Comparison of ENCODE assay signal across 13 cellular contexts in the genomic region with DNA sequence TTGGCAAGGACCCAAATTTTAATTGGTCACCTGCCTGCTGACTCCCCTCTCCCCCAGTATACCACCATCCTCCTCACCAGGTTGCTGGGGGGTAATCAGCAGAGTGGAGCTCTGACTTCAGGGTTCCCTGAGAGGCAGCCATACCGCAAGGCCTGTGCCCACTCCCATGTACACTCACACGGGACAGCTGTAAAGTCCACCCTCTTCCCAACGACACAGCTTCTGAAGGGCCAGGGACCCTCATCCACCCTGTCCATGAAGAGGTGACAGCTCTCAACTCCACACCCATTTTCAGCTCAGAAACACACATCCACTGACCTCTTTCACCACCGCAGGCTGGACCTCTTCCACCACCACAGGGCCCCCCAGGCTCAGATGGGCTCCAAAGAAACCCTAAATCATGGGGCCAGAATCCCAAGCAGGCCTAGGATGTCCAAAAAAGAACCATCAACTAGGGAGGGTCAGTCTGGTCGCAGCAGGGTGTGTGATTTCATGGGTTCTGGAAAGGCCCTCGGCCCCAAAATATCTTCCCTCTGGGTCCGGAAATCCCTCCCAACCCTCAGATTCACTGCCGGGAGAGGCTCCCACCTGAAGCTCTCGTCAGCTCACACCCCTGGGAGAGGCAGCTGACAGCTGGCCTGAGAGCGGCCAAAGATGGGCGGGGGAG. TPM values are rescaled to one million over a fixed set of nuclear protein-coding genes. Genes with fewer than 3 reads are reported as not detected.
A peak's percentile ranks its signal among the peaks of the same experiment; 100 is the strongest.
DNase-seq lines count a peak whose midpoint lies in the region; ATAC-seq and TF ChIP-seq lines count a peak whose summit lies in the region.
"Had no signal": no experiment of that assay in that cellular context is flagged by ENCODE, and none has a peak within 500 bp of the region (broad histone marks: within the 10 kb centered on the region; RNA-seq: fewer than 3 reads in every experiment).

No MANE protein-coding gene starts in this region.

- H3K4me1 ChIP-seq in gastrocnemius medialis = peaks cover 86 to 93% of the 10 kb centered on the region in 2 donors

- peak overlapping the region; percentile 97 for H3K27ac Mint-ChIP-seq in activated B cell treated with CpG ODN at 0.5 μM for 24 hours

- no peaks in the 10 kb centered on the region for H3K9me3 ChIP-seq in gastrocnemius medialis

- no peaks in the 10 kb centered on the region for H3K27me3 Mint-ChIP-seq in activated B cell treated with CpG ODN at 0.5 μM for 24 hours

- H3K4me3 Mint-ChIP-seq in activated B cell treated with CpG ODN at 0.5 μM for 24 hours = peak overlapping the region; percentile 89

- H3K27ac ChIP-seq in gastrocnemius medialis = peak overlapping the region; percentile 94 to 98 (median 96)

- peaks cover 99% of the 10 kb centered on the region for H3K4me1 Mint-ChIP-seq in activated B cell treated with CpG ODN at 0.5 μM for 24 hours

- no peaks in the 10 kb centered on the region for H3K9me3 Mint-ChIP-seq in activated B cell treated with CpG ODN at 0.5 μM for 24 hours
- H3K9me3 Mint-ChIP-seq: activated naive CD4-positive, alpha-beta T cell treated with anti-CD3 and anti-CD28 coated beads for 36 hours had no signal

- in situ Hi-C loops in gastrocnemius medialis (cut with MboI; ENCODE audit: low sequenced_read_pairs in 4 of 4) = no loop called here

- no peaks in the 10 kb centered on the region for H3K36me3 ChIP-seq in gastrocnemius medialis

- CTCF ChIA-PET in activated B cell treated with CpG ODN at 0.5 μM for 24 hours (lab: Charles Lee) = interaction anchor here (0.6 to 5.9 kb wide), 13 partner anchors 10 to 512 kb away, joined by 3 to 196 read pairs (median 6); partner anchors contain the start of genes MRPS10 and TFEB

- H3K27me3 ChIP-seq in gastrocnemius medialis = no peaks in the 10 kb centered on the region

- H3K4me3 ChIP-seq in gastrocnemius medialis (peak overlapping the region in 3 of 4 donors; percentile 15 to 31 (median 28)), foreskin fibroblast (ENCODE audit: low read depth in 1 of 2, low read length in 2 of 2) (no peak overlapping the region)

- intact Hi-C loops in activated B cell treated with CpG ODN at 0.5 μM for 24 hours (cut with micrococcal nuclease) = loop anchor here (1.0 to 10.0 kb wide), 3 partner anchors 71 to 509 kb away; partner anchors contain the start of gene MRPS10
- intact Hi-C loops in left cardiac atrium (cut with DNase I) = loop anchor here in 1 of 2 donors (10.0 kb wide), 1 partner anchor 69 kb away; the partner anchor contains the start of gene FRS3
- intact Hi-C loops in gastrocnemius medialis (cut with DNase I; ENCODE audit: low total_unique reads) = loop anchor here (5.0 to 10.0 kb wide), 2 partner anchors 79 to 253 kb away; partner anchors contain the start of genes PRICKLE4 and TOMM6

- peaks cover 60% of the 10 kb centered on the region for H3K36me3 Mint-ChIP-seq in activated B cell treated with CpG ODN at 0.5 μM for 24 hours (ENCODE audit: low read depth)

- peak; percentile 1 for TF ChIP-seq POLR2A in GM18526 (IDR thresholded peaks at IDR 0.05; ENCODE audit: extremely low read depth, insufficient read length)
- TF ChIP-seq POLR2A in gastrocnemius medialis (IDR thresholded peaks at IDR 0.05) = no peak

- no peak for DNase-seq in activated B cell treated with CpG ODN at 0.5 μM for 24 hours
- no peak for DNase-seq in left cardiac atrium
- DNase-seq in gastrocnemius medialis = no peak
- no peak for DNase-seq in NCI-H2081 treated with DMSO at 0.1 percent for 48 hours (lab: John Stamatoyannopoulos, UW)
- no peak for DNase-seq in foreskin fibroblast
- no peak for DNase-seq in inferior parietal cortex (ENCODE audit: extremely low spot score)
- DNase-seq: foreskin melanocyte, NCI-H1436 had no signal

- POLR2A ChIA-PET in activated B cell treated with CpG ODN at 0.5 μM for 24 hours (lab: Charles Lee) = interaction anchor here (0.6 to 29.1 kb wide), 24 partner anchors 10 to 1469 kb away, joined by 3 to 1669 read pairs (median 4); partner anchors contain the start of genes BYSL, MED20, TAF8 and TFEB

- ATAC-seq in activated B cell treated with CpG ODN at 0.5 μM for 24 hours (ENCODE audit: low read depth) (no peak), left cardiac atrium (peak; percentile 82 to 90), gastrocnemius medialis (no peak), GM21526 (IDR thresholded peaks at IDR 0.05; ENCODE audit: low FRiP score, unreplicated experiment) (no peak)

- TF ChIP-seq CTCF in activated B cell treated with CpG ODN at 0.5 μM for 24 hours (IDR thresholded peaks at IDR 0.05) (no peak), gastrocnemius medialis (IDR thresholded peaks at IDR 0.05 in 4 of 5, conservative IDR thresholded peaks at IDR 0.05 in 1 of 5) (no peak), foreskin fibroblast (IDR thresholded peaks at IDR 0.05; ENCODE audit: low read depth, low read length) (no peak)

RNA-seq across cellular contexts. Expression of gene TFEB, which starts 29.9 kb away (rescaled TPM):
- 203 and 205 TPM in 2 replicates for total RNA-seq in activated B cell treated with CpG ODN at 0.5 μM for 24 hours
- 10 to 100 TPM; 33.3 to 34.6 TPM for total RNA-seq in left cardiac atrium
- 100 to 1,000 TPM in 2 of 4 donors, 10 to 100 TPM in 2; 82.8 to 121 (median 93.3) TPM for total RNA-seq in gastrocnemius medialis

RNA-seq across cellular contexts. Expression of gene PGC, which starts 41.7 kb away (rescaled TPM):
- total RNA-seq in activated B cell treated with CpG ODN at 0.5 μM for 24 hours (not detected in 2 replicates), left cardiac atrium (not detected), gastrocnemius medialis (not detected)
- total RNA-seq: activated naive CD4-positive, alpha-beta T cell treated with anti-CD3 and anti-CD28 coated beads for 36 hours; Calu3; T-helper 1 cell treated with Interleukin-12 subunit alpha and Interleukin-12 subunit beta and Interleukin-4 antibody, amounts not matched to agents 30 ng/mL and 1 ng/mL, for 36 hours had no signal

Comparison
In these comparisons a context has a peak if more than half of its experiments do, and no peak if none do; other contexts are left out.
1. ATAC-seq: peak in left cardiac atrium (2 of 2); none in activated B cell treated with CpG ODN at 0.5 μM for 24 hours (single experiment), gastrocnemius medialis (0 of 2) and GM21526 (single experiment).
2. H3K4me3 ChIP-seq: peak in gastrocnemius medialis (3 of 4); none in foreskin fibroblast (0 of 2).